In genomic region chr18:56662502-56662901, GRCh38 we compare ENCODE assay signal across 1 cellular context.
TF ChIP-seq lines count a peak whose summit lies in the region.

No MANE protein-coding gene starts in this region.

TF ChIP-seq in GM12878, 131 proteins besides CTCF, POLR2A, EP300 and RAD21:
- peak; percentile 37; the same call in 1 of the 2 replicates for TF ChIP-seq ATF7 (IDR thresholded peaks at IDR 0.05; ENCODE audit: low read depth)
- TF ChIP-seq, protein P1, sequence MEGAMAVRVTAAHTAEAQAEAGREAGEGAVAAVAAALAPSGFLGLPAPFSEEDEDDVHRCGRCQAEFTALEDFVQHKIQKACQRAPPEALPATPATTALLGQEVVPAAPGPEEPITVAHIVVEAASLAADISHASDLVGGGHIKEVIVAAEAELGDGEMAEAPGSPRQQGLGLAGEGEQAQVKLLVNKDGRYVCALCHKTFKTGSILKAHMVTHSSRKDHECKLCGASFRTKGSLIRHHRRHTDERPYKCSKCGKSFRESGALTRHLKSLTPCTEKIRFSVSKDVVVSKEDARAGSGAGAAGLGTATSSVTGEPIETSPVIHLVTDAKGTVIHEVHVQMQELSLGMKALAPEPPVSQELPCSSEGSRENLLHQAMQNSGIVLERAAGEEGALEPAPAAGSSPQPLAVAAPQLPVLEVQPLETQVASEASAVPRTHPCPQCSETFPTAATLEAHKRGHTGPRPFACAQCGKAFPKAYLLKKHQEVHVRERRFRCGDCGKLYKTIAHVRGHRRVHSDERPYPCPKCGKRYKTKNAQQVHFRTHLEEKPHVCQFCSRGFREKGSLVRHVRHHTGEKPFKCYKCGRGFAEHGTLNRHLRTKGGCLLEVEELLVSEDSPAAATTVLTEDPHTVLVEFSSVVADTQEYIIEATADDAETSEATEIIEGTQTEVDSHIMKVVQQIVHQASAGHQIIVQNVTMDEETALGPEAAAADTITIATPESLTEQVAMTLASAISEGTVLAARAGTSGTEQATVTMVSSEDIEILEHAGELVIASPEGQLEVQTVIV (IDR thresholded peaks at IDR 0.05; ENCODE audit: borderline replicate concordance, partially characterized antibody) = no peak
TF ChIP-seq in GM12878: peak in this region for 1.
